ENCODE assay signal across 9 cellular contexts in the genomic region with DNA sequence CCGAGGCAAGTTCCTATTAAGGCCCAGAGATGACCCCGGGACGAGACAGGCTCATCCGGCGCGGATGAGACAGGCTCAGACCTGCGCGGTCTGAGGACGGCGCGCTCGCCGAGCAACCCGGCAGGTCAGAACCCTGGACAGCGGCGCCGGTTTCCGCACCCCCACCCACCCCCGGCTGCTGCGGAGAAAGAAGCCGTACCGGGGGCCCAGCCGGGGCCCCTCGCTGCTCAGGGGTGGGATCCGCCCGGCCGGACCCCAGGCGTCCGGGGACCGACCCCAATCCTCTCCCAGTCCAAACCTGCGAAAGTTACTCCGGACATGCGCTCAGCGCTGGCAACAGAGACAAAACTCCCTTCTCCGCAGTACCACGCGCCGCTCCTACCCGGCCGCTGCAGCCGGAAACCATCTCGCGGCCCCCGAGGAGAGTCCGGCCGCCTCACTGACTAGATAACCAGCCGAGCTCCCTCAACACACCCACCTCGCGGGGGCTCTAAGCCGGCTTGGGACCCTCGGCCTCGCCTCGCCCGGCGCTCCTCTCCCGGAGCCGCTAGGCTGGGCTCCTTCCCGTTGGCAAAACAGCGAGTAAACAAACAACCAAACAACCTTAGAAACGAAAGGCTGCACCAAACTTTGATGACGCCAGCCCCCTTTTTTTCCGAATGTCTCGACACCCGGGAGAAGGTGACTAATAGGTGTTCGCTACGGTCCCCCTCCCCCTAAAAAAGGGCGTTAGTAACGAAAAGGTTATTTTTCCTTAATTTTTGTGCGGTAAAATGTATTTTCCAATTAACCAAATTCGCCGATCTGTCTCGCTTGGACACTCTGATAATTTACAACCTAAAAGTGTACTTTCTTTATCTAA. TPM values are rescaled to one million over a fixed set of nuclear protein-coding genes. Genes with fewer than 3 reads are reported as not detected.
DNase-seq lines count a peak whose midpoint lies in the region; ATAC-seq and TF ChIP-seq lines count a peak whose summit lies in the region.
"Had no signal": no experiment of that assay in that cellular context is flagged by ENCODE, and none has a peak within 500 bp of the region (broad histone marks: within the 10 kb centered on the region; RNA-seq: fewer than 3 reads in every experiment).

No MANE protein-coding gene starts in this region.

- CTCF ChIA-PET in A673 (lab: Charles Lee) = no interaction called here

- peaks cover 85% of the 10 kb centered on the region for H3K27me3 Mint-ChIP-seq in activated naive CD8-positive, alpha-beta T cell treated with anti-CD3 and anti-CD28 coated beads for 36 hours

- WGBS in stomach, 5 donors = 2 to 12% (median 5%) methylated on average over 26 to 72 of the region's 72 CpGs

- POLR2A ChIA-PET in A673 (lab: Charles Lee; ENCODE audit: low non-redundant PET) = no interaction called here

- no peak overlapping the region for H3K27ac ChIP-seq in A673 (ENCODE audit: low read depth, low read length, poor library complexity, severe bottlenecking)
- H3K27ac ChIP-seq in left ventricle myocardium inferior (replicated peaks) = no peak overlapping the region
- no peak overlapping the region for H3K27ac ChIP-seq in stomach

- ATAC-seq in GM21360 (IDR thresholded peaks at IDR 0.05; ENCODE audit: unreplicated experiment) = peak; percentile 72
- ATAC-seq in sciatic nerve = peak; percentile 84
- ATAC-seq in GM18870 (IDR thresholded peaks at IDR 0.05; ENCODE audit: unreplicated experiment) = no peak

- no peak for TF ChIP-seq POLR2A in stomach (IDR thresholded peaks at IDR 0.05)

- no peaks in the 10 kb centered on the region for H3K36me3 Mint-ChIP-seq in activated naive CD8-positive, alpha-beta T cell treated with anti-CD3 and anti-CD28 coated beads for 36 hours

- H3K4me3 ChIP-seq in A673 (ENCODE audit: low read depth, low read length, poor library complexity, severe bottlenecking) = no peak overlapping the region
- peak overlapping the region; percentile 61 for H3K4me3 ChIP-seq in left ventricle myocardium inferior
- peak overlapping the region in 2 of 4 donors; percentile 19 to 37 for H3K4me3 ChIP-seq in stomach

- peak; percentile 31 for DNase-seq in A673 (ENCODE audit: low spot score)
- peak; percentile 20 for DNase-seq in RPMI7951 (ENCODE audit: low read depth)
- DNase-seq in activated naive CD8-positive, alpha-beta T cell treated with anti-CD3 and anti-CD28 coated beads for 36 hours = peak; percentile 56
- DNase-seq in left ventricle myocardium inferior = peak; percentile 55
- DNase-seq in sciatic nerve (ENCODE audit: low spot score) = peak; percentile 70
- DNase-seq in stomach = no peak
- DNase-seq: DND-41 had no signal

- H3K27ac Mint-ChIP-seq in activated naive CD8-positive, alpha-beta T cell treated with anti-CD3 and anti-CD28 coated beads for 36 hours = no peak overlapping the region

- intact Hi-C loops in A673 (cut with micrococcal nuclease; ENCODE audit: unreplicated experiment) (no loop called here), left ventricle myocardium inferior (cut with micrococcal nuclease) (no loop called here), sciatic nerve (cut with DNase I) (no loop called here), stomach (cut with DNase I; ENCODE audit: low total_unique reads) (no loop called here)

- no peaks in the 10 kb centered on the region for H3K9me3 ChIP-seq in A673 (ENCODE audit: low read depth, low read length, poor library complexity, severe bottlenecking)
- H3K9me3 ChIP-seq in left ventricle myocardium inferior (replicated peaks) = no peaks in the 10 kb centered on the region
- no peaks in the 10 kb centered on the region for H3K9me3 ChIP-seq in stomach

- no TSS peak for BruUV-seq in A673 (replicated peaks; lab: Mats Ljungman, UMichigan)

- TF ChIP-seq CTCF in A673 (conservative IDR thresholded peaks at IDR 0.05; ENCODE audit: low read depth, low read length) (no peak), left ventricle myocardium inferior (IDR thresholded peaks at IDR 0.05; ENCODE audit: borderline replicate concordance) (no peak), stomach (IDR thresholded peaks at IDR 0.05) (no peak)

- peak overlapping the region; percentile 47 for H3K4me3 Mint-ChIP-seq in activated naive CD8-positive, alpha-beta T cell treated with anti-CD3 and anti-CD28 coated beads for 36 hours

- no peaks in the 10 kb centered on the region for H3K9me3 Mint-ChIP-seq in activated naive CD8-positive, alpha-beta T cell treated with anti-CD3 and anti-CD28 coated beads for 36 hours

- H3K4me1 Mint-ChIP-seq in activated naive CD8-positive, alpha-beta T cell treated with anti-CD3 and anti-CD28 coated beads for 36 hours = peaks cover 5% of the 10 kb centered on the region

- H3K4me1 ChIP-seq in A673 (ENCODE audit: insufficient read depth, low read length, poor library complexity, severe bottlenecking) = peaks cover 8% of the 10 kb centered on the region
- H3K4me1 ChIP-seq in left ventricle myocardium inferior = peaks cover 40% of the 10 kb centered on the region
- H3K4me1 ChIP-seq in stomach = peaks cover 19 to 39% (median 31%) of the 10 kb centered on the region in 4 donors

- no peak for TF ChIP-seq EP300 in stomach (IDR thresholded peaks at IDR 0.05)

- H3K36me3 ChIP-seq in A673 (ENCODE audit: insufficient read depth, low read length, poor library complexity, severe bottlenecking) = no peaks in the 10 kb centered on the region
- no peaks in the 10 kb centered on the region for H3K36me3 ChIP-seq in left ventricle myocardium inferior
- no peaks in the 10 kb centered on the region for H3K36me3 ChIP-seq in stomach

- H3K27me3 ChIP-seq in A673 (replicated peaks; ENCODE audit: insufficient read depth, low read depth, low read length, poor library complexity) (peaks cover 97% of the 10 kb centered on the region), left ventricle myocardium inferior (ENCODE audit: low read depth) (peaks cover 100% of the 10 kb centered on the region), stomach (peaks cover 35 to 98% (median 76%) of the 10 kb centered on the region in 3 donors)

RNA-seq across cellular contexts. Expression of a gene that starts 2.3 kb away (rescaled TPM):
- total RNA-seq in A673 (2021) (not detected in 2 replicates), left ventricle myocardium inferior (not detected), sciatic nerve (not detected), stomach (not detected)
- total RNA-seq in RPMI7951 (2014; rRNA removed; shearing (Covaris generic)) = not detected in 2 replicates
- total RNA-seq in activated naive CD8-positive, alpha-beta T cell treated with anti-CD3 and anti-CD28 coated beads for 36 hours = not detected
- not detected for polyA plus RNA-seq in stomach
